Comparison of ENCODE assay signal across 6 cellular contexts in genomic region chr11:76076749-76077148, GRCh38.
"Had no signal": no experiment of that assay in that cellular context is flagged by ENCODE, and none has a peak within 500 bp of the region (broad histone marks: within the 10 kb centered on the region; RNA-seq: fewer than 3 reads in every experiment).

No MANE protein-coding gene starts in this region.

- FAIRE-seq: H1, HepG2 had no signal

- ATAC-seq: GM23338, HepG2 had no signal

- DNase-seq: H9, HCEC 1CT, KBM-7 had no signal

- H3K4me3 ChIP-seq: GM23338 had no signal
